25 cellular contexts compared by ENCODE assay signal in the genomic region with DNA sequence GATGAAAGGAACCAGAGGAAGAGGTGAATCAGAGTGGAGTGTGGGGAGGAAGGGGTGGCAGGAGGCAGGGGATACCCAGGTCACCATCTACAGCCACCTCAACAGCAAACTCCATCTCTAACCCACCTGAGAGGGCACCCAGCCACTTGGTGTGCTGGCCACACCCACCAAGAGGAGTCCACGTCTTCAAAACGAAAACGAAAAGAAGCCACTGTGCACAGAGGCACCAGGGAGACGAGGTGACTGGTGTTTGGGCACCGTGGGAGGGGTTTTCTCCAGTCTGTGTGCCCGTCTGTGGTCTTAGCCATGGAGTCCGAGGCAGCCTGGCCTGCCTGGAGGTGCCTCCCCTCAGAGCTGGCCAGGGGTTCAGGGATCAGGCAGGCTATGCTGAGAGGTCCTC.
"Had no signal": no experiment of that assay in that cellular context is flagged by ENCODE, and none has a peak within 500 bp of the region (broad histone marks: within the 10 kb centered on the region; RNA-seq: fewer than 3 reads in every experiment).

No MANE protein-coding gene starts in this region.

- H3K27ac Mint-ChIP-seq: activated naive CD4-positive, alpha-beta T cell treated with anti-CD3 and anti-CD28 coated beads, Interleukin-2, amount 10 ng/mL, durations not matched to agents 7 days and 5 days; activated T-cell treated with anti-CD3 and anti-CD28 coated beads, Interleukin-2, amount 50 U/mL, for 72 hours; progenitor cell of endocrine pancreas; T-helper 1 cell treated with Interleukin-12 subunit alpha and Interleukin-12 subunit beta and Interleukin-4 antibody, amounts not matched to agents 30 μg/mL and 1 μg/mL, for 36 hours; WTC11 had no signal

- H3K27me3 ChIP-seq: body of pancreas, cardiac muscle cell, dorsolateral prefrontal cortex, thyroid gland had no signal

- H3K9me3 ChIP-seq: body of pancreas, esophagus squamous epithelium, thyroid gland had no signal

- FAIRE-seq: colon, islet of Langerhans had no signal

- H3K27ac ChIP-seq: body of pancreas, cardiac muscle cell, dorsolateral prefrontal cortex, esophagus squamous epithelium, gastroesophageal sphincter, spleen, thyroid gland had no signal

- H3K36me3 Mint-ChIP-seq: activated naive CD4-positive, alpha-beta T cell treated with anti-CD3 and anti-CD28 coated beads, Interleukin-2, amount 10 ng/mL, durations not matched to agents 7 days and 5 days had no signal

- H3K9me3 Mint-ChIP-seq: activated naive CD4-positive, alpha-beta T cell treated with anti-CD3 and anti-CD28 coated beads, Interleukin-2, amount 10 ng/mL, durations not matched to agents 7 days and 5 days; T-helper 1 cell treated with Interleukin-12 subunit alpha and Interleukin-12 subunit beta and Interleukin-4 antibody, amounts not matched to agents 30 μg/mL and 1 μg/mL, for 36 hours had no signal

- H3K4me3 Mint-ChIP-seq: activated naive CD4-positive, alpha-beta T cell treated with anti-CD3 and anti-CD28 coated beads, Interleukin-2, amount 10 ng/mL, durations not matched to agents 7 days and 5 days; activated T-cell treated with anti-CD3 and anti-CD28 coated beads, Interleukin-2, amount 50 U/mL, for 72 hours; naive thymus-derived CD4-positive, alpha-beta T cell; neural crest cell; T-helper 1 cell treated with Interleukin-12 subunit alpha and Interleukin-12 subunit beta and Interleukin-4 antibody, amounts not matched to agents 30 μg/mL and 1 μg/mL, for 36 hours; WTC11 had no signal

- DNase-seq: activated CD4-positive, alpha-beta T cell treated with anti-CD3 and anti-CD28 coated beads, Interleukin-2, amount 50 U/mL, for 48 hours; activated effector memory CD4-positive, alpha-beta T cell treated with anti-CD3 and anti-CD28 coated beads, Interleukin-2, amount 50 U/mL, for 16 hours; activated naive CD4-positive, alpha-beta T cell treated with anti-CD3 and anti-CD28 coated beads, Interleukin-2, amount 10 ng/mL, durations not matched to agents 7 days and 5 days; activated T-cell treated with anti-CD3 and anti-CD28 coated beads, Interleukin-2, amount 50 U/mL, for 72 hours; anterior cingulate cortex; body of pancreas; dorsolateral prefrontal cortex; esophagus squamous epithelium; head of caudate nucleus; mesendoderm; naive thymus-derived CD4-positive, alpha-beta T cell; retina; spleen; stimulated activated CD4-positive, alpha-beta T cell treated with anti-CD3 and anti-CD28 coated beads, Interleukin-4, amount 100 ng/mL, for 1 hour; stimulated activated naive CD8-positive, alpha-beta T cell treated with anti-CD3 and anti-CD28 coated beads, Interleukin-15, Interleukin-2, amounts not matched to agents 100 U/mL and 50 U/mL, for 24 hours; T1000; thyroid gland had no signal

- H3K4me3 ChIP-seq: body of pancreas, cardiac muscle cell, dorsolateral prefrontal cortex, esophagus squamous epithelium, gastroesophageal sphincter, spleen, thyroid gland had no signal

- ATAC-seq: activated T-cell treated with anti-CD3 and anti-CD28 coated beads, Interleukin-2, amount 50 U/mL, for 72 hours; body of pancreas; gastroesophageal sphincter; naive thymus-derived CD4-positive, alpha-beta T cell; stimulated activated naive CD8-positive, alpha-beta T cell treated with anti-CD3 and anti-CD28 coated beads, Interleukin-15, Interleukin-2, amounts not matched to agents 100 U/mL and 50 U/mL, for 24 hours; WTC11 had no signal

- H3K4me1 ChIP-seq: body of pancreas, gastroesophageal sphincter, thyroid gland had no signal
